Comparison of ENCODE assay signal across 1 cellular context in genomic region chrX:78104447-78105176, GRCh38.
TF ChIP-seq lines count a peak whose summit lies in the region.

No MANE protein-coding gene starts in this region.

TF ChIP-seq in K562, 482 proteins besides CTCF, POLR2A, EP300 and RAD21 (continued from another document and continues in another):
- no peak for TF ChIP-seq HMGXB4 (CRISPR knock-in tag; IDR thresholded peaks at IDR 0.05)
- TF ChIP-seq MIER1 (IDR thresholded peaks at IDR 0.05; ENCODE audit: low read depth) = 0 out of 2 replicates have a peak, but pooled peaks have one; percentile 28
- TF ChIP-seq HNRNPH1 (optimal IDR thresholded peaks at IDR 0.05; ENCODE audit: low read depth, low read length) = no peak
- no peak for TF ChIP-seq MYNN (IDR thresholded peaks at IDR 0.05)
- no peak for TF ChIP-seq MYNN (CRISPR knock-in tag; IDR thresholded peaks at IDR 0.05)
- no peak for TF ChIP-seq ZNF699 (CRISPR knock-in tag; IDR thresholded peaks at IDR 0.05; ENCODE audit: insufficient replicate concordance)
- TF ChIP-seq PCBP1 (IDR thresholded peaks at IDR 0.05; ENCODE audit: low read depth, low read length, poor library complexity, severe bottlenecking) = no peak
- no peak for TF ChIP-seq RREB1 (CRISPR knock-in tag; IDR thresholded peaks at IDR 0.05)
- peak; percentile 77 for TF ChIP-seq RBFOX2 (IDR thresholded peaks at IDR 0.05; ENCODE audit: low read depth, low read length)
- no peak for TF ChIP-seq KAT8 (IDR thresholded peaks at IDR 0.05; ENCODE audit: low read depth)
- no peak for TF ChIP-seq ZNF146 (CRISPR knock-in tag; IDR thresholded peaks at IDR 0.05; ENCODE audit: unreplicated experiment)
- TF ChIP-seq ATF6 (CRISPR knock-in tag; IDR thresholded peaks at IDR 0.05) = no peak
- TF ChIP-seq BHLHE40 (IDR thresholded peaks at IDR 0.05; ENCODE audit: low read length) = no peak
- TF ChIP-seq ZSCAN32 (CRISPR knock-in tag; IDR thresholded peaks at IDR 0.05) = no peak
- no peak for TF ChIP-seq SMARCC2 (IDR thresholded peaks at IDR 0.05; ENCODE audit: low read depth)
- no peak for TF ChIP-seq HMG20B (CRISPR knock-in tag; IDR thresholded peaks at IDR 0.05)
- no peak for TF ChIP-seq PKNOX1 (IDR thresholded peaks at IDR 0.05)
- no peak for TF ChIP-seq SRSF7 (optimal IDR thresholded peaks at IDR 0.05; ENCODE audit: low read depth, low read length)
- no peak for TF ChIP-seq PTRF (tag; IDR thresholded peaks at IDR 0.05)
- peak; percentile 42; the same call in 1 of the 2 replicates for TF ChIP-seq CREM (IDR thresholded peaks at IDR 0.05; ENCODE audit: low read depth)
- no peak for TF ChIP-seq BCOR (IDR thresholded peaks at IDR 0.05)
- TF ChIP-seq KLF10 (CRISPR knock-in tag; IDR thresholded peaks at IDR 0.05) = no peak
- no peak for TF ChIP-seq NFIC (IDR thresholded peaks at IDR 0.05)
- no peak for TF ChIP-seq SMC3 (conservative IDR thresholded peaks at IDR 0.05; ENCODE audit: insufficient read depth, low read depth, low read length)
- TF ChIP-seq THAP7 (CRISPR knock-in tag; IDR thresholded peaks at IDR 0.05) = no peak
- TF ChIP-seq STAG1 (CRISPR knock-in tag; IDR thresholded peaks at IDR 0.05; ENCODE audit: borderline replicate concordance) = no peak
- TF ChIP-seq SAP30 (IDR thresholded peaks at IDR 0.05; ENCODE audit: borderline replicate concordance, insufficient read depth, low read depth, low read length, poor library complexity, severe bottlenecking) = no peak
- TF ChIP-seq ZBTB17 (CRISPR knock-in tag; IDR thresholded peaks at IDR 0.05) = no peak
- no peak for TF ChIP-seq BRD9 (IDR thresholded peaks at IDR 0.05; ENCODE audit: low read depth, partially characterized antibody)
- TF ChIP-seq BACH1 (tag; IDR thresholded peaks at IDR 0.05) = no peak
- no peak for TF ChIP-seq L3MBTL2 (IDR thresholded peaks at IDR 0.05)
- no peak for TF ChIP-seq XRCC3 (IDR thresholded peaks at IDR 0.05)
- TF ChIP-seq HLTF (IDR thresholded peaks at IDR 0.05) = no peak
- TF ChIP-seq ZNF175 (CRISPR knock-in tag; IDR thresholded peaks at IDR 0.05; ENCODE audit: low read depth) = no peak
- TF ChIP-seq DNMT1 (IDR thresholded peaks at IDR 0.05) = no peak
- no peak for TF ChIP-seq NONO (IDR thresholded peaks at IDR 0.05; ENCODE audit: low read depth in 2 of 2, low read length in 1 of 2)
- TF ChIP-seq ZNF197 (CRISPR knock-in tag; IDR thresholded peaks at IDR 0.05; ENCODE audit: low read depth) = no peak
- no peak for TF ChIP-seq ZBTB43 (CRISPR knock-in tag; IDR thresholded peaks at IDR 0.05)
- TF ChIP-seq PPARD (CRISPR knock-in tag; IDR thresholded peaks at IDR 0.05) = no peak
- TF ChIP-seq CEBPG (CRISPR knock-in tag; IDR thresholded peaks at IDR 0.05) = peak; percentile 71
- TF ChIP-seq CEBPG (tag; conservative IDR thresholded peaks at IDR 0.05 in 1 of 2, IDR thresholded peaks at IDR 0.05 in 1 of 2) = peak; percentile 70 to 90
- peak; percentile 16; the same call in 1 of the 2 replicates for TF ChIP-seq MYC (IDR thresholded peaks at IDR 0.05; ENCODE audit: low read depth, low read length)
- no peak for TF ChIP-seq MYC (CRISPR knock-in tag; IDR thresholded peaks at IDR 0.05; ENCODE audit: borderline replicate concordance, low read depth)
- TF ChIP-seq KLF13 (tag; IDR thresholded peaks at IDR 0.05; ENCODE audit: borderline replicate concordance, low read depth) = no peak
- TF ChIP-seq DIDO1 (tag; IDR thresholded peaks at IDR 0.05; ENCODE audit: low read depth) = no peak
- 0 out of 2 replicates have a peak, but pooled peaks have one; percentile 12 for TF ChIP-seq POLR2AphosphoS5 (IDR thresholded peaks at IDR 0.05; ENCODE audit: control insufficient read depth, insufficient read depth, low read depth, low read length)
- TF ChIP-seq CHD1 (IDR thresholded peaks at IDR 0.05; ENCODE audit: low read length) = peak; percentile 56
- TF ChIP-seq EZH2 (IDR thresholded peaks at IDR 0.05; ENCODE audit: borderline replicate concordance, low read depth, low read length) = no peak
- TF ChIP-seq MTA1 (IDR thresholded peaks at IDR 0.05; ENCODE audit: borderline replicate concordance) = no peak
- TF ChIP-seq CREB3L1 (IDR thresholded peaks at IDR 0.05; ENCODE audit: borderline replicate concordance, low read depth) = no peak
- no peak for TF ChIP-seq ZC3H11A (IDR thresholded peaks at IDR 0.05; ENCODE audit: low read depth, low read length)
- no peak for TF ChIP-seq PATZ1 (CRISPR knock-in tag; IDR thresholded peaks at IDR 0.05; ENCODE audit: borderline replicate concordance)
- TF ChIP-seq ZNF398 (CRISPR knock-in tag; IDR thresholded peaks at IDR 0.05) = no peak
- TF ChIP-seq NFE2 (IDR thresholded peaks at IDR 0.05; ENCODE audit: low read depth) = no peak
- no peak for TF ChIP-seq FOXA1 (IDR thresholded peaks at IDR 0.05; ENCODE audit: borderline replicate concordance)
